ENCODE assay signal across 1 cellular context in genomic region chr20:49846206-49846807, GRCh38.
TF ChIP-seq lines count a peak whose summit lies in the region.

No MANE protein-coding gene starts in this region.

TF ChIP-seq in H1, 55 proteins besides CTCF, POLR2A, EP300 and RAD21 (continued from another document):
- TF ChIP-seq GTF2F1 (IDR thresholded peaks at IDR 0.05; ENCODE audit: borderline replicate concordance, low read depth, low read length) (no peak), ZNF274 (IDR thresholded peaks at IDR 0.05; ENCODE audit: borderline replicate concordance, extremely low read depth, low read length) (no peak), CHD7 (IDR thresholded peaks at IDR 0.05; ENCODE audit: insufficient replicate concordance, low read length) (no peak), YY1 (IDR thresholded peaks at IDR 0.05; ENCODE audit: low read depth, low read length) (no peak), GABPA (IDR thresholded peaks at IDR 0.05; ENCODE audit: borderline replicate concordance, insufficient read depth, low read length) (no peak), KDM5A (IDR thresholded peaks at IDR 0.05; ENCODE audit: low read length) (no peak), TEAD4 (IDR thresholded peaks at IDR 0.05; ENCODE audit: low read depth, low read length) (no peak), SIN3A (conservative IDR thresholded peaks at IDR 0.05 in 1 of 2, IDR thresholded peaks at IDR 0.05 in 1 of 2; ENCODE audit: low read depth in 1 of 2, low read length in 2 of 2) (no peak), SIX5 (IDR thresholded peaks at IDR 0.05; ENCODE audit: low read depth, low read length) (no peak), RXRA (IDR thresholded peaks at IDR 0.05; ENCODE audit: insufficient read depth, low read depth, low read length) (no peak), ASH2L (IDR thresholded peaks at IDR 0.05; ENCODE audit: low read length) (no peak), USF2 (IDR thresholded peaks at IDR 0.05; ENCODE audit: low read length) (no peak), POU5F1 (IDR thresholded peaks at IDR 0.05; ENCODE audit: low read depth, low read length) (no peak), CBX8 (IDR thresholded peaks at IDR 0.05; ENCODE audit: borderline replicate concordance, low read depth, low read length) (no peak), CREB1 (IDR thresholded peaks at IDR 0.05) (no peak), SP1 (IDR thresholded peaks at IDR 0.05; ENCODE audit: low read depth, low read length) (no peak), SAP30 (IDR thresholded peaks at IDR 0.05; ENCODE audit: insufficient read depth, insufficient replicate concordance, low read length) (no peak)
